Comparison of ENCODE assay signal across 28 cellular contexts in genomic region chr5:119521232-119521631, GRCh38.
"Had no signal": no experiment of that assay in that cellular context is flagged by ENCODE, and none has a peak within 500 bp of the region (broad histone marks: within the 10 kb centered on the region; RNA-seq: fewer than 3 reads in every experiment).

No MANE protein-coding gene starts in this region.

- ATAC-seq: stimulated activated effector memory CD8-positive, alpha-beta T cell treated with anti-CD3 and anti-CD28 coated beads, Interleukin-12 subunit alpha, Interleukin-12 subunit beta, amount 100 ng/mL, for 72 hours; stimulated activated memory B cell treated with anti-CD40 and anti-IgM and Interleukin-4, amounts not matched to agents 10 μg/mL and 1 μg/mL and 100 μg/mL, for 72 hours; stimulated activated naive B cell treated with anti-CD40 and anti-IgM and Interleukin-4, amounts not matched to agents 10 μg/mL and 1 μg/mL and 100 μg/mL, for 72 hours; stimulated activated naive CD8-positive, alpha-beta T cell treated with anti-CD3 and anti-CD28 coated beads, Interleukin-15, amount 100 ng/mL, for 72 hours; stimulated activated naive CD8-positive, alpha-beta T cell treated with anti-CD3 and anti-CD28 coated beads, Interleukin-15, Interleukin-2, amounts not matched to agents 100 U/mL and 50 U/mL, for 24 hours; upper lobe of right lung had no signal

- H3K4me3 ChIP-seq: stomach, suprapubic skin, testis, thoracic aorta, thyroid gland, tibial artery, tibial nerve, transverse colon, upper lobe of left lung, upper lobe of right lung, uterus, vagina had no signal

- H3K27ac ChIP-seq: stomach, suprapubic skin, testis, thoracic aorta, thyroid gland, tibial artery, tibial nerve, transverse colon, upper lobe of left lung, upper lobe of right lung, uterus, vagina had no signal

- DNase-seq: stimulated activated CD4-positive, alpha-beta T cell treated with anti-CD3 and anti-CD28 coated beads, Interleukin-2, amount 100 ng/mL, for 48 hours; stimulated activated CD4-positive, alpha-beta T cell treated with anti-CD3 and anti-CD28 coated beads, Interleukin-4, amount 100 ng/mL, for 1 hour; stimulated activated CD4-positive, alpha-beta T cell treated with anti-CD3 and anti-CD28 coated beads, Interleukin-4, amount 100 ng/mL, for 24 hours; stimulated activated CD4-positive, alpha-beta T cell treated with anti-CD3 and anti-CD28 coated beads, Interleukin-4, amount 100 ng/mL, for 4 hours; stimulated activated CD8-positive, alpha-beta memory T cell treated with anti-CD3 and anti-CD28 coated beads, Interleukin-4, amount 100 ng/mL, for 48 hours; stimulated activated naive B cell treated with anti-CD40 and anti-IgM and Interleukin-4, amounts not matched to agents 10 μg/mL and 1 μg/mL and 100 μg/mL, for 72 hours; stimulated activated naive CD4-positive, alpha-beta T cell; stimulated activated naive CD4-positive, alpha-beta T cell treated with Interleukin-2 at 50 U/mL for 16 hours; stimulated activated naive CD8-positive, alpha-beta T cell treated with anti-CD3 and anti-CD28 coated beads, Interleukin-15, amount 100 ng/mL, for 72 hours; stimulated activated naive CD8-positive, alpha-beta T cell treated with anti-CD3 and anti-CD28 coated beads, Interleukin-15, Interleukin-2, amounts not matched to agents 100 U/mL and 50 U/mL, for 24 hours; stomach; substantia nigra; testis; thyroid gland; tibial artery; transverse colon; trophoblast cell; upper lobe of left lung; upper lobe of right lung; uterus had no signal

- H3K36me3 ChIP-seq: uterus had no signal

- H3K27ac Mint-ChIP-seq: stimulated activated effector memory CD8-positive, alpha-beta T cell treated with anti-CD3 and anti-CD28 coated beads, Interleukin-12 subunit alpha, Interleukin-12 subunit beta, amount 100 ng/mL, for 72 hours; stimulated activated memory B cell treated with anti-CD40 and anti-IgM and Interleukin-4, amounts not matched to agents 10 μg/mL and 1 μg/mL and 100 μg/mL, for 72 hours; stimulated activated naive B cell treated with anti-CD40 and anti-IgM and Interleukin-4, amounts not matched to agents 10 μg/mL and 1 μg/mL and 100 μg/mL, for 72 hours; stimulated activated naive CD8-positive, alpha-beta T cell treated with anti-CD3 and anti-CD28 coated beads, Interleukin-15, amount 100 ng/mL, for 72 hours; stimulated activated naive CD8-positive, alpha-beta T cell treated with anti-CD3 and anti-CD28 coated beads, Interleukin-15, Interleukin-2, amounts not matched to agents 100 ng/mL and 50 ng/mL, for 24 hours; type B pancreatic cell had no signal

- H3K9me3 Mint-ChIP-seq: type B pancreatic cell had no signal

- H3K4me1 Mint-ChIP-seq: stimulated activated effector memory CD8-positive, alpha-beta T cell treated with anti-CD3 and anti-CD28 coated beads, Interleukin-12 subunit alpha, Interleukin-12 subunit beta, amount 100 ng/mL, for 72 hours; stimulated activated memory B cell treated with anti-CD40 and anti-IgM and Interleukin-4, amounts not matched to agents 10 μg/mL and 1 μg/mL and 100 μg/mL, for 72 hours; stimulated activated naive CD8-positive, alpha-beta T cell treated with anti-CD3 and anti-CD28 coated beads, Interleukin-15, amount 100 ng/mL, for 72 hours had no signal

- H3K27me3 Mint-ChIP-seq: stimulated activated memory B cell treated with anti-CD40 and anti-IgM and Interleukin-4, amounts not matched to agents 10 μg/mL and 1 μg/mL and 100 μg/mL, for 72 hours; stimulated activated naive B cell treated with anti-CD40 and anti-IgM and Interleukin-4, amounts not matched to agents 10 μg/mL and 1 μg/mL and 100 μg/mL, for 72 hours; stimulated activated naive CD8-positive, alpha-beta T cell treated with anti-CD3 and anti-CD28 coated beads, Interleukin-15, amount 100 ng/mL, for 72 hours; stimulated activated naive CD8-positive, alpha-beta T cell treated with anti-CD3 and anti-CD28 coated beads, Interleukin-15, Interleukin-2, amounts not matched to agents 100 ng/mL and 50 ng/mL, for 24 hours; type B pancreatic cell had no signal

- H3K4me1 ChIP-seq: suprapubic skin, testis, thyroid gland, tibial artery, tibial nerve, transverse colon, upper lobe of left lung, upper lobe of right lung, uterus, vagina had no signal

- H3K4me3 Mint-ChIP-seq: stimulated activated effector memory CD8-positive, alpha-beta T cell treated with anti-CD3 and anti-CD28 coated beads, Interleukin-12 subunit alpha, Interleukin-12 subunit beta, amount 100 ng/mL, for 72 hours; stimulated activated memory B cell treated with anti-CD40 and anti-IgM and Interleukin-4, amounts not matched to agents 10 μg/mL and 1 μg/mL and 100 μg/mL, for 72 hours; stimulated activated naive B cell treated with anti-CD40 and anti-IgM and Interleukin-4, amounts not matched to agents 10 μg/mL and 1 μg/mL and 100 μg/mL, for 72 hours; stimulated activated naive CD8-positive, alpha-beta T cell treated with anti-CD3 and anti-CD28 coated beads, Interleukin-15, amount 100 ng/mL, for 72 hours; stimulated activated naive CD8-positive, alpha-beta T cell treated with anti-CD3 and anti-CD28 coated beads, Interleukin-15, Interleukin-2, amounts not matched to agents 100 ng/mL and 50 ng/mL, for 24 hours; type B pancreatic cell had no signal

- H3K9me3 ChIP-seq: suprapubic skin, testis, thoracic aorta, thyroid gland, tibial artery, upper lobe of left lung, upper lobe of right lung, uterus, vagina had no signal
